ENCODE assay signal across 1 cellular context in genomic region chr6:34070315-34071110, GRCh38.
TF ChIP-seq lines count a peak whose summit lies in the region.

No MANE protein-coding gene starts in this region.

TF ChIP-seq in GM12878, 131 proteins besides CTCF, POLR2A, EP300 and RAD21:
- TF ChIP-seq PAX8 (IDR thresholded peaks at IDR 0.05) (no peak), CEBPB (IDR thresholded peaks at IDR 0.05; ENCODE audit: borderline replicate concordance in 1 of 2, low read depth in 2 of 2, low read length in 2 of 2) (no peak), SRF (IDR thresholded peaks at IDR 0.05; ENCODE audit: low read depth in 2 of 2, low read length in 2 of 2) (no peak), BCL3 (IDR thresholded peaks at IDR 0.05; ENCODE audit: borderline replicate concordance, insufficient read depth, low read depth, low read length, poor library complexity, severe bottlenecking) (peak; percentile 49), POLR2AphosphoS5 (IDR thresholded peaks at IDR 0.05; ENCODE audit: low read length) (no peak)
